Comparison of ENCODE assay signal across 12 cellular contexts in the genomic region with DNA sequence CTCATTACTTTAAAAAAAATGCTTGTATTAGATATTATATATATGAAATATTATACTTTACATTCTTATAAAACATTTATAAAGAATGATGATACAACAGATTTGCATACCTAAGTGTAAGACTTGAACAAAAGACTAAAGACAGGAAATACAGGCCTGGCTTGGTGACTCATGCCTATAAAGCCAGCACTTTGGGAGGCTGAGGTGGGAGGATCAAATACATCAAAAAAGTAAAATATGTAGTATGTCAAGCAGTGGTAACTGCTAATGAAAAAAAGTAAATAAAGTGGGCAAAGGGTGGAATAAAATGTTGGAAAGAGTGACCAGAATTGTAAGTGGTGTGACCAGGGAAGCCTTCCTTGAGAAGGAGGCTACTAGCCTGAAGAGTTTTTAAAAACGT.
DNase-seq lines count a peak whose midpoint lies in the region; ATAC-seq, FAIRE-seq and TF ChIP-seq lines count a peak whose summit lies in the region.
"Had no signal": no experiment of that assay in that cellular context is flagged by ENCODE, and none has a peak within 500 bp of the region (broad histone marks: within the 10 kb centered on the region; RNA-seq: fewer than 3 reads in every experiment).

No MANE protein-coding gene starts in this region.

- H3K4me3 Mint-ChIP-seq in activated naive CD8-positive, alpha-beta T cell treated with anti-CD3 and anti-CD28 coated beads, Interleukin-2, amount 50 U/mL, for 24 hours = no peak overlapping the region
- no peak overlapping the region for H3K4me3 Mint-ChIP-seq in activated naive CD8-positive, alpha-beta T cell treated with anti-CD3 and anti-CD28 coated beads for 36 hours
- H3K4me3 Mint-ChIP-seq: mesothelial cell of epicardium had no signal

- no peak for DNase-seq in activated naive CD8-positive, alpha-beta T cell treated with anti-CD3 and anti-CD28 coated beads, Interleukin-2, amount 50 U/mL, for 24 hours
- DNase-seq in activated naive CD8-positive, alpha-beta T cell treated with anti-CD3 and anti-CD28 coated beads for 36 hours = no peak
- DNase-seq in RKO (ENCODE audit: low spot score) (peak; percentile 19), epithelial cell of esophagus (ENCODE audit: low read depth) (peak; percentile 86), urothelium cell line (ENCODE audit: low spot score) (peak; percentile 12), cerebellar nuclear complex (lab: John Stamatoyannopoulos, UW) (no peak)
- no peak for DNase-seq in stimulated activated CD4-positive, alpha-beta T cell treated with anti-CD3 and anti-CD28 coated beads, Interleukin-1b, Interleukin-23, amount 100 ng/mL, for 48 hours
- DNase-seq: NCI-H2029, T-helper 9 cell had no signal

- no peak for TF ChIP-seq CTCF in epithelial cell of esophagus (IDR thresholded peaks at IDR 0.05; ENCODE audit: insufficient read depth, low read depth, low read length, missing control alignments)

- H3K27me3 Mint-ChIP-seq in activated naive CD8-positive, alpha-beta T cell treated with anti-CD3 and anti-CD28 coated beads, Interleukin-2, amount 50 U/mL, for 24 hours = no peaks in the 10 kb centered on the region
- no peaks in the 10 kb centered on the region for H3K27me3 Mint-ChIP-seq in activated naive CD8-positive, alpha-beta T cell treated with anti-CD3 and anti-CD28 coated beads for 36 hours

- peaks cover 3% of the 10 kb centered on the region for H3K4me1 Mint-ChIP-seq in activated naive CD8-positive, alpha-beta T cell treated with anti-CD3 and anti-CD28 coated beads, Interleukin-2, amount 50 U/mL, for 24 hours
- H3K4me1 Mint-ChIP-seq in activated naive CD8-positive, alpha-beta T cell treated with anti-CD3 and anti-CD28 coated beads for 36 hours = peaks cover 4% of the 10 kb centered on the region
- H3K4me1 Mint-ChIP-seq: mesothelial cell of epicardium had no signal

- H3K27ac Mint-ChIP-seq in activated naive CD8-positive, alpha-beta T cell treated with anti-CD3 and anti-CD28 coated beads, Interleukin-2, amount 50 U/mL, for 24 hours = no peak overlapping the region
- H3K27ac Mint-ChIP-seq in activated naive CD8-positive, alpha-beta T cell treated with anti-CD3 and anti-CD28 coated beads for 36 hours = no peak overlapping the region
- H3K27ac Mint-ChIP-seq: mesothelial cell of epicardium had no signal

- H3K9me3 Mint-ChIP-seq in activated naive CD8-positive, alpha-beta T cell treated with anti-CD3 and anti-CD28 coated beads, Interleukin-2, amount 50 U/mL, for 24 hours = peaks cover 5% of the 10 kb centered on the region
- H3K9me3 Mint-ChIP-seq in activated naive CD8-positive, alpha-beta T cell treated with anti-CD3 and anti-CD28 coated beads for 36 hours = no peaks in the 10 kb centered on the region

- peaks cover 3% of the 10 kb centered on the region for H3K36me3 Mint-ChIP-seq in activated naive CD8-positive, alpha-beta T cell treated with anti-CD3 and anti-CD28 coated beads, Interleukin-2, amount 50 U/mL, for 24 hours (ENCODE audit: low read depth)
- H3K36me3 Mint-ChIP-seq in activated naive CD8-positive, alpha-beta T cell treated with anti-CD3 and anti-CD28 coated beads for 36 hours = peaks cover 10% of the 10 kb centered on the region

- peak; percentile 28 for ATAC-seq in activated naive CD8-positive, alpha-beta T cell treated with anti-CD3 and anti-CD28 coated beads, Interleukin-2, amount 50 U/mL, for 24 hours
- no peak for ATAC-seq in GM21723 (IDR thresholded peaks at IDR 0.05; ENCODE audit: unreplicated experiment)

- no peak for FAIRE-seq in urothelium cell line (lab: Jason Lieb, UNC)

- H3K4me3 ChIP-seq in epithelial cell of esophagus (ENCODE audit: low read length) = no peak overlapping the region
- H3K4me3 ChIP-seq: suprapubic skin had no signal

Comparison
In these comparisons a context has a peak if more than half of its experiments do, and no peak if none do; other contexts are left out.
1. DNase-seq: peak in RKO (single experiment), epithelial cell of esophagus (single experiment) and urothelium cell line (single experiment); none in activated naive CD8-positive, alpha-beta T cell treated with anti-CD3 and anti-CD28 coated beads, Interleukin-2, amount 50 U/mL, for 24 hours (single experiment), activated naive CD8-positive, alpha-beta T cell treated with anti-CD3 and anti-CD28 coated beads for 36 hours (single experiment), cerebellar nuclear complex (0 of 2) and stimulated activated CD4-positive, alpha-beta T cell treated with anti-CD3 and anti-CD28 coated beads, Interleukin-1b, Interleukin-23, amount 100 ng/mL, for 48 hours (single experiment).